In genomic region chr7:36871863-36872262, GRCh38 we compare ENCODE assay signal across 13 cellular contexts.
DNase-seq lines count a peak whose midpoint lies in the region; ATAC-seq, FAIRE-seq and TF ChIP-seq lines count a peak whose summit lies in the region.
"Had no signal": no experiment of that assay in that cellular context is flagged by ENCODE, and none has a peak within 500 bp of the region (broad histone marks: within the 10 kb centered on the region; RNA-seq: fewer than 3 reads in every experiment).

No MANE protein-coding gene starts in this region.

- no peak for TF ChIP-seq CTCF in activated CD8-positive, alpha-beta T cell treated with anti-CD3 and anti-CD28 coated beads for 36 hours (IDR thresholded peaks at IDR 0.05)
- TF ChIP-seq CTCF in natural killer cell (IDR thresholded peaks at IDR 0.05) (no peak), adrenal gland (IDR thresholded peaks at IDR 0.05) (no peak)

- H3K4me1 ChIP-seq in adrenal gland (replicated peaks in 1 of 2) (no peaks in the 10 kb centered on the region), small intestine (ENCODE audit: control insufficient read depth in 2 of 2, insufficient read depth in 1 of 2, low read depth in 1 of 2, low read length in 1 of 2) (no peaks in the 10 kb centered on the region)
- H3K4me1 ChIP-seq: prostate gland had no signal

- no peaks in the 10 kb centered on the region for H3K27me3 Mint-ChIP-seq in activated T-cell treated with anti-CD3 and anti-CD28 coated beads, Interleukin-2, amount 50 U/mL, for 24 hours
- H3K27me3 Mint-ChIP-seq in activated CD8-positive, alpha-beta T cell treated with anti-CD3 and anti-CD28 coated beads for 36 hours = no peaks in the 10 kb centered on the region
- H3K27me3 Mint-ChIP-seq in natural killer cell (ENCODE audit: low read depth in 2 of 2) = no peaks in the 10 kb centered on the region

- peak; percentile 77 for ATAC-seq in activated CD8-positive, alpha-beta T cell treated with anti-CD3 and anti-CD28 coated beads for 36 hours
- ATAC-seq in natural killer cell = peak in 2 of 3 donors; percentile 24 to 44

- H3K27ac Mint-ChIP-seq in activated T-cell treated with anti-CD3 and anti-CD28 coated beads, Interleukin-2, amount 50 U/mL, for 24 hours = peak overlapping the region; percentile 20
- H3K27ac Mint-ChIP-seq in activated CD8-positive, alpha-beta T cell treated with anti-CD3 and anti-CD28 coated beads for 36 hours = peak overlapping the region; percentile 78
- peak overlapping the region; percentile 35 to 80 for H3K27ac Mint-ChIP-seq in natural killer cell

- CTCF ChIA-PET in activated CD8-positive, alpha-beta T cell treated with anti-CD3 and anti-CD28 coated beads for 36 hours (lab: Charles Lee) = interaction anchor here (2.2 kb wide), 1 partner anchor 327 kb away, joined by 5 read pairs; no protein-coding TSS in a partner anchor

- peaks cover 97% of the 10 kb centered on the region for H3K36me3 Mint-ChIP-seq in activated T-cell treated with anti-CD3 and anti-CD28 coated beads, Interleukin-2, amount 50 U/mL, for 24 hours (ENCODE audit: low read depth)
- peaks cover 56% of the 10 kb centered on the region for H3K36me3 Mint-ChIP-seq in activated CD8-positive, alpha-beta T cell treated with anti-CD3 and anti-CD28 coated beads for 36 hours (ENCODE audit: low read depth)
- peaks cover 20% of the 10 kb centered on the region for H3K36me3 Mint-ChIP-seq in natural killer cell

- H3K27ac ChIP-seq in adrenal gland (no peak overlapping the region), small intestine (ENCODE audit: low read depth in 1 of 2, low read length in 1 of 2) (no peak overlapping the region)
- H3K27ac ChIP-seq: prostate gland had no signal

- POLR2A ChIA-PET in activated CD8-positive, alpha-beta T cell treated with anti-CD3 and anti-CD28 coated beads for 36 hours (lab: Charles Lee) = no interaction called here

- H3K4me3 ChIP-seq in adrenal gland = no peak overlapping the region
- no peak overlapping the region for H3K4me3 ChIP-seq in small intestine (ENCODE audit: low read depth in 1 of 2, low read length in 2 of 2)
- H3K4me3 ChIP-seq: prostate gland had no signal

- no peak for FAIRE-seq in small intestine (lab: Jason Lieb, UNC)
- FAIRE-seq: colon had no signal

- H3K36me3 ChIP-seq in adrenal gland (replicated peaks in 1 of 2) (no peaks in the 10 kb centered on the region), small intestine (ENCODE audit: control insufficient read depth in 2 of 2, insufficient read depth in 2 of 2, low read length in 2 of 2) (peaks cover 0 to 2% of the 10 kb centered on the region in 2 donors)
- H3K36me3 ChIP-seq: prostate gland had no signal

- intact Hi-C loops in activated CD8-positive, alpha-beta T cell treated with anti-CD3 and anti-CD28 coated beads for 36 hours (cut with micrococcal nuclease) = no loop called here
- intact Hi-C loops in natural killer cell (cut with micrococcal nuclease) (no loop called here), adrenal gland (cut with DNase I) (no loop called here)

- H3K27me3 ChIP-seq in adrenal gland (no peaks in the 10 kb centered on the region), small intestine (ENCODE audit: control insufficient read depth in 2 of 2, insufficient read depth in 2 of 2, low read length in 2 of 2) (no peaks in the 10 kb centered on the region)

- H3K4me3 Mint-ChIP-seq in activated T-cell treated with anti-CD3 and anti-CD28 coated beads, Interleukin-2, amount 50 U/mL, for 24 hours = no peak overlapping the region
- H3K4me3 Mint-ChIP-seq in activated CD8-positive, alpha-beta T cell treated with anti-CD3 and anti-CD28 coated beads for 36 hours = no peak overlapping the region
- H3K4me3 Mint-ChIP-seq in natural killer cell = no peak overlapping the region

- peaks cover 19% of the 10 kb centered on the region for H3K4me1 Mint-ChIP-seq in activated T-cell treated with anti-CD3 and anti-CD28 coated beads, Interleukin-2, amount 50 U/mL, for 24 hours (ENCODE audit: low read depth)
- H3K4me1 Mint-ChIP-seq in activated CD8-positive, alpha-beta T cell treated with anti-CD3 and anti-CD28 coated beads for 36 hours (ENCODE audit: low read depth) = peaks cover 22% of the 10 kb centered on the region
- peaks cover 84 to 87% of the 10 kb centered on the region in 2 donors for H3K4me1 Mint-ChIP-seq in natural killer cell

- no peaks in the 10 kb centered on the region for H3K9me3 ChIP-seq in adrenal gland (replicated peaks in 1 of 3)
- no peaks in the 10 kb centered on the region for H3K9me3 ChIP-seq in small intestine (ENCODE audit: control insufficient read depth, low read depth)
- H3K9me3 ChIP-seq: prostate gland had no signal

- TF ChIP-seq POLR2A in adrenal gland (IDR thresholded peaks at IDR 0.05) = no peak

- no peak for DNase-seq in activated T-cell treated with anti-CD3 and anti-CD28 coated beads, Interleukin-2, amount 50 U/mL, for 24 hours
- no peak for DNase-seq in activated T-cell treated with anti-CD3 and anti-CD28 coated beads for 4 hours
- DNase-seq in HT1080 (ENCODE audit: low read depth) = peak; percentile 40
- DNase-seq in activated CD8-positive, alpha-beta T cell treated with anti-CD3 and anti-CD28 coated beads for 36 hours = peak; percentile 24
- DNase-seq in natural killer cell = no peak
- DNase-seq in adrenal gland = no peak
- no peak for DNase-seq in SHP77 (lab: John Stamatoyannopoulos, UW)
- DNase-seq in small intestine = no peak
- DNase-seq: activated CD4-positive, alpha-beta T cell treated with anti-CD3 and anti-CD28 coated beads, Interleukin-2, amount 50 U/mL, for 4 hours; GF-D8; midbrain had no signal

- no peaks in the 10 kb centered on the region for H3K9me3 Mint-ChIP-seq in activated T-cell treated with anti-CD3 and anti-CD28 coated beads, Interleukin-2, amount 50 U/mL, for 24 hours
- H3K9me3 Mint-ChIP-seq in activated CD8-positive, alpha-beta T cell treated with anti-CD3 and anti-CD28 coated beads for 36 hours = no peaks in the 10 kb centered on the region
- peaks cover 0 to 3% of the 10 kb centered on the region in 2 donors for H3K9me3 Mint-ChIP-seq in natural killer cell

Comparison
In these comparisons a context has a peak if more than half of its experiments do, and no peak if none do; other contexts are left out.
1. DNase-seq: peak in HT1080 (single experiment) and activated CD8-positive, alpha-beta T cell treated with anti-CD3 and anti-CD28 coated beads for 36 hours (single experiment); none in activated T-cell treated with anti-CD3 and anti-CD28 coated beads, Interleukin-2, amount 50 U/mL, for 24 hours (single experiment), activated T-cell treated with anti-CD3 and anti-CD28 coated beads for 4 hours (single experiment), natural killer cell (single experiment), adrenal gland (0 of 7), SHP77 (0 of 2) and small intestine (single experiment).
2. H3K27ac Mint-ChIP-seq: peak in every context shown above with its lines; median percentile 78 in activated CD8-positive, alpha-beta T cell treated with anti-CD3 and anti-CD28 coated beads for 36 hours; 58 in natural killer cell; 20 in activated T-cell treated with anti-CD3 and anti-CD28 coated beads, Interleukin-2, amount 50 U/mL, for 24 hours.